ENCODE assay signal across 1 cellular context in the genomic region with DNA sequence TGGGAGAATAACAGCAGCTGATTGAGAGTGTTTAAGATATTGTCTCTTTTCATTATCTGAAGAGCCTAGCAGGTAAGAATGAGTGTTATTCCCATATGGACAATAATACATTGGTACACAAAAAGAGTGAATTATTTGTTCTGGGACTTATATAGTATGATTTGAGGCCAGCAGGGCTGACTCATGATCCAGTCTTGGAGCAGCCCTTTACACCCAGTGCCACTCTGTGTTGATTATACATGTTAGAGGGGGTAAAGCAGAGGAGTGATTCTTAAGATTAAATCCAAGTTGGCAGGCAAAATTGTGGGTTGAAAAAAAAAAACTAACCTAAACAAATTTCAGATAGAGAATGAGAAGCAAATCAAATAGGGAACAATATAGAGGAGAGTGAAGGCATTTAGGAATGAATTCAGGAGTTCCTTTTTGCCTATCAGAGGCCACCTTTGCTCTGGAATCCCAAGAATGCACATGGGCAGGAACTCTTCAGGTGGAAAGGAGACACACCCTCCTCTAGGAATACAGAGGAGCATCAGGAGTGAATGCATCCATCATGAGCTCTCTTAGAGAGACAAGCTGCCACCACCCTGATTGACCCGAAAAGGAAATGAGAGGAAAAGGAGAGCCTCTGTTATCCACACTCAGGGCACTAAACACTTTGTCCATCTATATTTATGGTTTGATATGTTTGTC.
TF ChIP-seq lines count a peak whose summit lies in the region.

No MANE protein-coding gene starts in this region.

TF ChIP-seq in HCT116, 20 proteins besides CTCF, POLR2A, EP300 and RAD21 (continued from another document):
- TF ChIP-seq, protein P1, sequence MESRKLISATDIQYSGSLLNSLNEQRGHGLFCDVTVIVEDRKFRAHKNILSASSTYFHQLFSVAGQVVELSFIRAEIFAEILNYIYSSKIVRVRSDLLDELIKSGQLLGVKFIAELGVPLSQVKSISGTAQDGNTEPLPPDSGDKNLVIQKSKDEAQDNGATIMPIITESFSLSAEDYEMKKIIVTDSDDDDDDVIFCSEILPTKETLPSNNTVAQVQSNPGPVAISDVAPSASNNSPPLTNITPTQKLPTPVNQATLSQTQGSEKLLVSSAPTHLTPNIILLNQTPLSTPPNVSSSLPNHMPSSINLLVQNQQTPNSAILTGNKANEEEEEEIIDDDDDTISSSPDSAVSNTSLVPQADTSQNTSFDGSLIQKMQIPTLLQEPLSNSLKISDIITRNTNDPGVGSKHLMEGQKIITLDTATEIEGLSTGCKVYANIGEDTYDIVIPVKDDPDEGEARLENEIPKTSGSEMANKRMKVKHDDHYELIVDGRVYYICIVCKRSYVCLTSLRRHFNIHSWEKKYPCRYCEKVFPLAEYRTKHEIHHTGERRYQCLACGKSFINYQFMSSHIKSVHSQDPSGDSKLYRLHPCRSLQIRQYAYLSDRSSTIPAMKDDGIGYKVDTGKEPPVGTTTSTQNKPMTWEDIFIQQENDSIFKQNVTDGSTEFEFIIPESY (IDR thresholded peaks at IDR 0.05; ENCODE audit: extremely low read depth, insufficient replicate concordance, low read length), result no peak
- no peak for TF ChIP-seq POLR2AphosphoS5 (IDR thresholded peaks at IDR 0.05; ENCODE audit: low read depth, low read length)
- TF ChIP-seq CEBPB (IDR thresholded peaks at IDR 0.05; ENCODE audit: low read depth), result no peak
- no peak for TF ChIP-seq SIN3A (IDR thresholded peaks at IDR 0.05; ENCODE audit: low read depth)
- TF ChIP-seq MAX (IDR thresholded peaks at IDR 0.05), result no peak
